ENCODE assay signal across 1 cellular context in the genomic region with DNA sequence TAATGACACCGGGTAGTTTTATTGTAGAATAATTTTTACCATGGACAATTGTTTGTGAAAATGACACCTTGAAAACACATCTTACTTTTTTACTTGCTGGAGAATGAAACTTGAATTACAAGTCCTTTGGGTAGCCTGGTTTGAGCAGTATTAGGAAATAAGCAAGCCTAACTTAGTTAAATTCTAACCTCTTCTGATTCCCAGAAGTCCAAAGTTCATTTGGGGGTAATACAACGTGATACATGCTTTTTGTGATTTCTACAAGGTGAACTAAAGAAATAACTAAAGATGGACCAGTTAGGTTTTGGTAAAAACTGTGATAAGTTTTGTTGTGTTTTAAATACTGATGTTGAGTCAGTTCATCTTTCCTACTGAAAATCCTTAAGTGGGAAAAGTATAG.
TF ChIP-seq lines count a peak whose summit lies in the region.

No MANE protein-coding gene starts in this region.

TF ChIP-seq in HepG2, 621 proteins besides CTCF, POLR2A, EP300 and RAD21 (continued from another document and continues in another):
- TF ChIP-seq, protein P1, sequence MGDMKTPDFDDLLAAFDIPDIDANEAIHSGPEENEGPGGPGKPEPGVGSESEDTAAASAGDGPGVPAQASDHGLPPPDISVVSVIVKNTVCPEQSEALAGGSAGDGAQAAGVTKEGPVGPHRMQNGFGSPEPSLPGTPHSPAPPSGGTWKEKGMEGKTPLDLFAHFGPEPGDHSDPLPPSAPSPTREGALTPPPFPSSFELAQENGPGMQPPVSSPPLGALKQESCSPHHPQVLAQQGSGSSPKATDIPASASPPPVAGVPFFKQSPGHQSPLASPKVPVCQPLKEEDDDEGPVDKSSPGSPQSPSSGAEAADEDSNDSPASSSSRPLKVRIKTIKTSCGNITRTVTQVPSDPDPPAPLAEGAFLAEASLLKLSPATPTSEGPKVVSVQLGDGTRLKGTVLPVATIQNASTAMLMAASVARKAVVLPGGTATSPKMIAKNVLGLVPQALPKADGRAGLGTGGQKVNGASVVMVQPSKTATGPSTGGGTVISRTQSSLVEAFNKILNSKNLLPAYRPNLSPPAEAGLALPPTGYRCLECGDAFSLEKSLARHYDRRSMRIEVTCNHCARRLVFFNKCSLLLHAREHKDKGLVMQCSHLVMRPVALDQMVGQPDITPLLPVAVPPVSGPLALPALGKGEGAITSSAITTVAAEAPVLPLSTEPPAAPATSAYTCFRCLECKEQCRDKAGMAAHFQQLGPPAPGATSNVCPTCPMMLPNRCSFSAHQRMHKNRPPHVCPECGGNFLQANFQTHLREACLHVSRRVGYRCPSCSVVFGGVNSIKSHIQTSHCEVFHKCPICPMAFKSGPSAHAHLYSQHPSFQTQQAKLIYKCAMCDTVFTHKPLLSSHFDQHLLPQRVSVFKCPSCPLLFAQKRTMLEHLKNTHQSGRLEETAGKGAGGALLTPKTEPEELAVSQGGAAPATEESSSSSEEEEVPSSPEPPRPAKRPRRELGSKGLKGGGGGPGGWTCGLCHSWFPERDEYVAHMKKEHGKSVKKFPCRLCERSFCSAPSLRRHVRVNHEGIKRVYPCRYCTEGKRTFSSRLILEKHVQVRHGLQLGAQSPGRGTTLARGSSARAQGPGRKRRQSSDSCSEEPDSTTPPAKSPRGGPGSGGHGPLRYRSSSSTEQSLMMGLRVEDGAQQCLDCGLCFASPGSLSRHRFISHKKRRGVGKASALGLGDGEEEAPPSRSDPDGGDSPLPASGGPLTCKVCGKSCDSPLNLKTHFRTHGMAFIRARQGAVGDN (CRISPR knock-in tag; IDR thresholded peaks at IDR 0.05): no peak
- TF ChIP-seq, protein P2, sequence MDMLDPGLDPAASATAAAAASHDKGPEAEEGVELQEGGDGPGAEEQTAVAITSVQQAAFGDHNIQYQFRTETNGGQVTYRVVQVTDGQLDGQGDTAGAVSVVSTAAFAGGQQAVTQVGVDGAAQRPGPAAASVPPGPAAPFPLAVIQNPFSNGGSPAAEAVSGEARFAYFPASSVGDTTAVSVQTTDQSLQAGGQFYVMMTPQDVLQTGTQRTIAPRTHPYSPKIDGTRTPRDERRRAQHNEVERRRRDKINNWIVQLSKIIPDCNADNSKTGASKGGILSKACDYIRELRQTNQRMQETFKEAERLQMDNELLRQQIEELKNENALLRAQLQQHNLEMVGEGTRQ (IDR thresholded peaks at IDR 0.05; ENCODE audit: low read depth, low read length): no peak
- TF ChIP-seq, protein P2 (CRISPR knock-in tag; IDR thresholded peaks at IDR 0.05; ENCODE audit: borderline replicate concordance): no peak
- TF ChIP-seq FOXA3 (CRISPR knock-in tag; IDR thresholded peaks at IDR 0.05): peak; percentile 11; the same call in 1 of the 2 replicates
- TF ChIP-seq NCOR1 (IDR thresholded peaks at IDR 0.05; ENCODE audit: borderline replicate concordance, low read length): no peak; the same call in 1 of the 2 replicates
- no peak for TF ChIP-seq CCDC6 (CRISPR knock-in tag; IDR thresholded peaks at IDR 0.05)
- no peak for TF ChIP-seq DNMT1 (CRISPR knock-in tag; IDR thresholded peaks at IDR 0.05)
- TF ChIP-seq MIXL1 (CRISPR knock-in tag; IDR thresholded peaks at IDR 0.05): peak; percentile 51; the same call in 1 of the 2 replicates
- 0 out of 2 replicates have a peak, but pooled peaks have one; percentile 58 for TF ChIP-seq KDM6A (CRISPR knock-in tag; IDR thresholded peaks at IDR 0.05; ENCODE audit: low read depth)
- TF ChIP-seq GATAD2A (CRISPR knock-in tag; IDR thresholded peaks at IDR 0.05): peak; percentile 45
- TF ChIP-seq, protein P3, sequence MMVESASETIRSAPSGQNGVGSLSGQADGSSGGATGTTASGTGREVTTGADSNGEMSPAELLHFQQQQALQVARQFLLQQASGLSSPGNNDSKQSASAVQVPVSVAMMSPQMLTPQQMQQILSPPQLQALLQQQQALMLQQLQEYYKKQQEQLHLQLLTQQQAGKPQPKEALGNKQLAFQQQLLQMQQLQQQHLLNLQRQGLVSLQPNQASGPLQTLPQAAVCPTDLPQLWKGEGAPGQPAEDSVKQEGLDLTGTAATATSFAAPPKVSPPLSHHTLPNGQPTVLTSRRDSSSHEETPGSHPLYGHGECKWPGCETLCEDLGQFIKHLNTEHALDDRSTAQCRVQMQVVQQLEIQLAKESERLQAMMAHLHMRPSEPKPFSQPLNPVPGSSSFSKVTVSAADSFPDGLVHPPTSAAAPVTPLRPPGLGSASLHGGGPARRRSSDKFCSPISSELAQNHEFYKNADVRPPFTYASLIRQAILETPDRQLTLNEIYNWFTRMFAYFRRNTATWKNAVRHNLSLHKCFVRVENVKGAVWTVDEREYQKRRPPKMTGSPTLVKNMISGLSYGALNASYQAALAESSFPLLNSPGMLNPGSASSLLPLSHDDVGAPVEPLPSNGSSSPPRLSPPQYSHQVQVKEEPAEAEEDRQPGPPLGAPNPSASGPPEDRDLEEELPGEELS (CRISPR knock-in tag; IDR thresholded peaks at IDR 0.05): no peak
- peak; percentile 69 for TF ChIP-seq CEBPG (CRISPR knock-in tag; IDR thresholded peaks at IDR 0.05)
- no peak for TF ChIP-seq HIVEP1 (CRISPR knock-in tag; IDR thresholded peaks at IDR 0.05)
- TF ChIP-seq ASH2L (IDR thresholded peaks at IDR 0.05; ENCODE audit: insufficient read length, low read depth, low read length): peak; percentile 53
- TF ChIP-seq, protein P4, sequence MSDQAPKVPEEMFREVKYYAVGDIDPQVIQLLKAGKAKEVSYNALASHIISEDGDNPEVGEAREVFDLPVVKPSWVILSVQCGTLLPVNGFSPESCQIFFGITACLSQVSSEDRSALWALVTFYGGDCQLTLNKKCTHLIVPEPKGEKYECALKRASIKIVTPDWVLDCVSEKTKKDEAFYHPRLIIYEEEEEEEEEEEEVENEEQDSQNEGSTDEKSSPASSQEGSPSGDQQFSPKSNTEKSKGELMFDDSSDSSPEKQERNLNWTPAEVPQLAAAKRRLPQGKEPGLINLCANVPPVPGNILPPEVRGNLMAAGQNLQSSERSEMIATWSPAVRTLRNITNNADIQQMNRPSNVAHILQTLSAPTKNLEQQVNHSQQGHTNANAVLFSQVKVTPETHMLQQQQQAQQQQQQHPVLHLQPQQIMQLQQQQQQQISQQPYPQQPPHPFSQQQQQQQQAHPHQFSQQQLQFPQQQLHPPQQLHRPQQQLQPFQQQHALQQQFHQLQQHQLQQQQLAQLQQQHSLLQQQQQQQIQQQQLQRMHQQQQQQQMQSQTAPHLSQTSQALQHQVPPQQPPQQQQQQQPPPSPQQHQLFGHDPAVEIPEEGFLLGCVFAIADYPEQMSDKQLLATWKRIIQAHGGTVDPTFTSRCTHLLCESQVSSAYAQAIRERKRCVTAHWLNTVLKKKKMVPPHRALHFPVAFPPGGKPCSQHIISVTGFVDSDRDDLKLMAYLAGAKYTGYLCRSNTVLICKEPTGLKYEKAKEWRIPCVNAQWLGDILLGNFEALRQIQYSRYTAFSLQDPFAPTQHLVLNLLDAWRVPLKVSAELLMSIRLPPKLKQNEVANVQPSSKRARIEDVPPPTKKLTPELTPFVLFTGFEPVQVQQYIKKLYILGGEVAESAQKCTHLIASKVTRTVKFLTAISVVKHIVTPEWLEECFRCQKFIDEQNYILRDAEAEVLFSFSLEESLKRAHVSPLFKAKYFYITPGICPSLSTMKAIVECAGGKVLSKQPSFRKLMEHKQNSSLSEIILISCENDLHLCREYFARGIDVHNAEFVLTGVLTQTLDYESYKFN (CRISPR knock-in tag; conservative IDR thresholded peaks at IDR 0.05): peak; percentile 78
- TF ChIP-seq BRCA1 (CRISPR knock-in tag; IDR thresholded peaks at IDR 0.05): no peak
- no peak for TF ChIP-seq GABPA (IDR thresholded peaks at IDR 0.05; ENCODE audit: low read depth, low read length)
- TF ChIP-seq GABPA (CRISPR knock-in tag; IDR thresholded peaks at IDR 0.05; ENCODE audit: low read depth): peak; percentile 11; the same call in 1 of the 2 replicates
- 0 out of 2 replicates have a peak, but pooled peaks have one; percentile 12 for TF ChIP-seq ZFP36L1 (CRISPR knock-in tag; IDR thresholded peaks at IDR 0.05)
- TF ChIP-seq SOX5 (CRISPR knock-in tag; IDR thresholded peaks at IDR 0.05; ENCODE audit: borderline replicate concordance): peak; percentile 51; the same call in 1 of the 2 replicates
- TF ChIP-seq HHEX (CRISPR knock-in tag; IDR thresholded peaks at IDR 0.05): no peak
- TF ChIP-seq SKI (IDR thresholded peaks at IDR 0.05; ENCODE audit: partially characterized antibody): no peak
- TF ChIP-seq, protein P5, sequence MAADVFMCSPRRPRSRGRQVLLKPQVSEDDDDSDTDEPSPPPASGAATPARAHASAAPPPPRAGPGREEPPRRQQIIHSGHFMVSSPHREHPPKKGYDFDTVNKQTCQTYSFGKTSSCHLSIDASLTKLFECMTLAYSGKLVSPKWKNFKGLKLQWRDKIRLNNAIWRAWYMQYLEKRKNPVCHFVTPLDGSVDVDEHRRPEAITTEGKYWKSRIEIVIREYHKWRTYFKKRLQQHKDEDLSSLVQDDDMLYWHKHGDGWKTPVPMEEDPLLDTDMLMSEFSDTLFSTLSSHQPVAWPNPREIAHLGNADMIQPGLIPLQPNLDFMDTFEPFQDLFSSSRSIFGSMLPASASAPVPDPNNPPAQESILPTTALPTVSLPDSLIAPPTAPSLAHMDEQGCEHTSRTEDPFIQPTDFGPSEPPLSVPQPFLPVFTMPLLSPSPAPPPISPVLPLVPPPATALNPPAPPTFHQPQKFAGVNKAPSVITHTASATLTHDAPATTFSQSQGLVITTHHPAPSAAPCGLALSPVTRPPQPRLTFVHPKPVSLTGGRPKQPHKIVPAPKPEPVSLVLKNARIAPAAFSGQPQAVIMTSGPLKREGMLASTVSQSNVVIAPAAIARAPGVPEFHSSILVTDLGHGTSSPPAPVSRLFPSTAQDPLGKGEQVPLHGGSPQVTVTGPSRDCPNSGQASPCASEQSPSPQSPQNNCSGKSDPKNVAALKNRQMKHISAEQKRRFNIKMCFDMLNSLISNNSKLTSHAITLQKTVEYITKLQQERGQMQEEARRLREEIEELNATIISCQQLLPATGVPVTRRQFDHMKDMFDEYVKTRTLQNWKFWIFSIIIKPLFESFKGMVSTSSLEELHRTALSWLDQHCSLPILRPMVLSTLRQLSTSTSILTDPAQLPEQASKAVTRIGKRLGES (CRISPR knock-in tag; IDR thresholded peaks at IDR 0.05; ENCODE audit: borderline replicate concordance): no peak
- TF ChIP-seq, protein P6, sequence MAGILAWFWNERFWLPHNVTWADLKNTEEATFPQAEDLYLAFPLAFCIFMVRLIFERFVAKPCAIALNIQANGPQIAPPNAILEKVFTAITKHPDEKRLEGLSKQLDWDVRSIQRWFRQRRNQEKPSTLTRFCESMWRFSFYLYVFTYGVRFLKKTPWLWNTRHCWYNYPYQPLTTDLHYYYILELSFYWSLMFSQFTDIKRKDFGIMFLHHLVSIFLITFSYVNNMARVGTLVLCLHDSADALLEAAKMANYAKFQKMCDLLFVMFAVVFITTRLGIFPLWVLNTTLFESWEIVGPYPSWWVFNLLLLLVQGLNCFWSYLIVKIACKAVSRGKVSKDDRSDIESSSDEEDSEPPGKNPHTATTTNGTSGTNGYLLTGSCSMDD (CRISPR knock-in tag; IDR thresholded peaks at IDR 0.05): no peak
- 0 out of 2 replicates have a peak, but pooled peaks have one; percentile 45 for TF ChIP-seq NFIC (IDR thresholded peaks at IDR 0.05; ENCODE audit: low read length)
- no peak for TF ChIP-seq FOSL1 (CRISPR knock-in tag; IDR thresholded peaks at IDR 0.05; ENCODE audit: borderline replicate concordance)
- TF ChIP-seq ZNF841 (CRISPR knock-in tag; IDR thresholded peaks at IDR 0.05; ENCODE audit: borderline replicate concordance): no peak
- TF ChIP-seq ZNF839 (CRISPR knock-in tag; IDR thresholded peaks at IDR 0.05; ENCODE audit: borderline replicate concordance): no peak
- no peak for TF ChIP-seq ZNF589 (CRISPR knock-in tag; conservative IDR thresholded peaks at IDR 0.05)
- no peak for TF ChIP-seq RFX5 (IDR thresholded peaks at IDR 0.05; ENCODE audit: low read depth, low read length)
- no peak for TF ChIP-seq CBFB (CRISPR knock-in tag; IDR thresholded peaks at IDR 0.05)
- TF ChIP-seq, protein P7, sequence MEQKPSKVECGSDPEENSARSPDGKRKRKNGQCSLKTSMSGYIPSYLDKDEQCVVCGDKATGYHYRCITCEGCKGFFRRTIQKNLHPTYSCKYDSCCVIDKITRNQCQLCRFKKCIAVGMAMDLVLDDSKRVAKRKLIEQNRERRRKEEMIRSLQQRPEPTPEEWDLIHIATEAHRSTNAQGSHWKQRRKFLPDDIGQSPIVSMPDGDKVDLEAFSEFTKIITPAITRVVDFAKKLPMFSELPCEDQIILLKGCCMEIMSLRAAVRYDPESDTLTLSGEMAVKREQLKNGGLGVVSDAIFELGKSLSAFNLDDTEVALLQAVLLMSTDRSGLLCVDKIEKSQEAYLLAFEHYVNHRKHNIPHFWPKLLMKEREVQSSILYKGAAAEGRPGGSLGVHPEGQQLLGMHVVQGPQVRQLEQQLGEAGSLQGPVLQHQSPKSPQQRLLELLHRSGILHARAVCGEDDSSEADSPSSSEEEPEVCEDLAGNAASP (CRISPR knock-in tag; IDR thresholded peaks at IDR 0.05; ENCODE audit: borderline replicate concordance): peak; percentile 45; the same call in 1 of the 2 replicates
- TF ChIP-seq ZNF296 (CRISPR knock-in tag; conservative IDR thresholded peaks at IDR 0.05): no peak
- no peak for TF ChIP-seq ETV5 (CRISPR knock-in tag; IDR thresholded peaks at IDR 0.05; ENCODE audit: borderline replicate concordance)
- no peak for TF ChIP-seq ATM (IDR thresholded peaks at IDR 0.05; ENCODE audit: borderline replicate concordance)
- no peak for TF ChIP-seq IRX3 (CRISPR knock-in tag; IDR thresholded peaks at IDR 0.05; ENCODE audit: borderline replicate concordance, low read depth)
- no peak for TF ChIP-seq GLI4 (CRISPR knock-in tag; IDR thresholded peaks at IDR 0.05; ENCODE audit: borderline replicate concordance)
- TF ChIP-seq IRF2 (CRISPR knock-in tag; IDR thresholded peaks at IDR 0.05): no peak
- no peak for TF ChIP-seq MXI1 (IDR thresholded peaks at IDR 0.05; ENCODE audit: borderline replicate concordance, low read depth, low read length)
- TF ChIP-seq, protein P8, sequence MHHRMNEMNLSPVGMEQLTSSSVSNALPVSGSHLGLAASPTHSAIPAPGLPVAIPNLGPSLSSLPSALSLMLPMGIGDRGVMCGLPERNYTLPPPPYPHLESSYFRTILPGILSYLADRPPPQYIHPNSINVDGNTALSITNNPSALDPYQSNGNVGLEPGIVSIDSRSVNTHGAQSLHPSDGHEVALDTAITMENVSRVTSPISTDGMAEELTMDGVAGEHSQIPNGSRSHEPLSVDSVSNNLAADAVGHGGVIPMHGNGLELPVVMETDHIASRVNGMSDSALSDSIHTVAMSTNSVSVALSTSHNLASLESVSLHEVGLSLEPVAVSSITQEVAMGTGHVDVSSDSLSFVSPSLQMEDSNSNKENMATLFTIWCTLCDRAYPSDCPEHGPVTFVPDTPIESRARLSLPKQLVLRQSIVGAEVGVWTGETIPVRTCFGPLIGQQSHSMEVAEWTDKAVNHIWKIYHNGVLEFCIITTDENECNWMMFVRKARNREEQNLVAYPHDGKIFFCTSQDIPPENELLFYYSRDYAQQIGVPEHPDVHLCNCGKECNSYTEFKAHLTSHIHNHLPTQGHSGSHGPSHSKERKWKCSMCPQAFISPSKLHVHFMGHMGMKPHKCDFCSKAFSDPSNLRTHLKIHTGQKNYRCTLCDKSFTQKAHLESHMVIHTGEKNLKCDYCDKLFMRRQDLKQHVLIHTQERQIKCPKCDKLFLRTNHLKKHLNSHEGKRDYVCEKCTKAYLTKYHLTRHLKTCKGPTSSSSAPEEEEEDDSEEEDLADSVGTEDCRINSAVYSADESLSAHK (CRISPR knock-in tag; IDR thresholded peaks at IDR 0.05; ENCODE audit: borderline replicate concordance): no peak
- TF ChIP-seq SUZ12 (IDR thresholded peaks at IDR 0.05; ENCODE audit: low read depth, low read length): no peak
- no peak for TF ChIP-seq KLF16 (CRISPR knock-in tag; IDR thresholded peaks at IDR 0.05)
